In genomic region chr9:122213589-122214413, GRCh38 we compare ENCODE assay signal across 1 cellular context.
A peak's percentile ranks its signal among the peaks of the same experiment; 100 is the strongest.
TF ChIP-seq lines count a peak whose summit lies in the region.

No MANE protein-coding gene starts in this region.

TF ChIP-seq in K562, 482 proteins besides CTCF, POLR2A, EP300 and RAD21 (continued from another document and continues in another):
- TF ChIP-seq, protein P1, sequence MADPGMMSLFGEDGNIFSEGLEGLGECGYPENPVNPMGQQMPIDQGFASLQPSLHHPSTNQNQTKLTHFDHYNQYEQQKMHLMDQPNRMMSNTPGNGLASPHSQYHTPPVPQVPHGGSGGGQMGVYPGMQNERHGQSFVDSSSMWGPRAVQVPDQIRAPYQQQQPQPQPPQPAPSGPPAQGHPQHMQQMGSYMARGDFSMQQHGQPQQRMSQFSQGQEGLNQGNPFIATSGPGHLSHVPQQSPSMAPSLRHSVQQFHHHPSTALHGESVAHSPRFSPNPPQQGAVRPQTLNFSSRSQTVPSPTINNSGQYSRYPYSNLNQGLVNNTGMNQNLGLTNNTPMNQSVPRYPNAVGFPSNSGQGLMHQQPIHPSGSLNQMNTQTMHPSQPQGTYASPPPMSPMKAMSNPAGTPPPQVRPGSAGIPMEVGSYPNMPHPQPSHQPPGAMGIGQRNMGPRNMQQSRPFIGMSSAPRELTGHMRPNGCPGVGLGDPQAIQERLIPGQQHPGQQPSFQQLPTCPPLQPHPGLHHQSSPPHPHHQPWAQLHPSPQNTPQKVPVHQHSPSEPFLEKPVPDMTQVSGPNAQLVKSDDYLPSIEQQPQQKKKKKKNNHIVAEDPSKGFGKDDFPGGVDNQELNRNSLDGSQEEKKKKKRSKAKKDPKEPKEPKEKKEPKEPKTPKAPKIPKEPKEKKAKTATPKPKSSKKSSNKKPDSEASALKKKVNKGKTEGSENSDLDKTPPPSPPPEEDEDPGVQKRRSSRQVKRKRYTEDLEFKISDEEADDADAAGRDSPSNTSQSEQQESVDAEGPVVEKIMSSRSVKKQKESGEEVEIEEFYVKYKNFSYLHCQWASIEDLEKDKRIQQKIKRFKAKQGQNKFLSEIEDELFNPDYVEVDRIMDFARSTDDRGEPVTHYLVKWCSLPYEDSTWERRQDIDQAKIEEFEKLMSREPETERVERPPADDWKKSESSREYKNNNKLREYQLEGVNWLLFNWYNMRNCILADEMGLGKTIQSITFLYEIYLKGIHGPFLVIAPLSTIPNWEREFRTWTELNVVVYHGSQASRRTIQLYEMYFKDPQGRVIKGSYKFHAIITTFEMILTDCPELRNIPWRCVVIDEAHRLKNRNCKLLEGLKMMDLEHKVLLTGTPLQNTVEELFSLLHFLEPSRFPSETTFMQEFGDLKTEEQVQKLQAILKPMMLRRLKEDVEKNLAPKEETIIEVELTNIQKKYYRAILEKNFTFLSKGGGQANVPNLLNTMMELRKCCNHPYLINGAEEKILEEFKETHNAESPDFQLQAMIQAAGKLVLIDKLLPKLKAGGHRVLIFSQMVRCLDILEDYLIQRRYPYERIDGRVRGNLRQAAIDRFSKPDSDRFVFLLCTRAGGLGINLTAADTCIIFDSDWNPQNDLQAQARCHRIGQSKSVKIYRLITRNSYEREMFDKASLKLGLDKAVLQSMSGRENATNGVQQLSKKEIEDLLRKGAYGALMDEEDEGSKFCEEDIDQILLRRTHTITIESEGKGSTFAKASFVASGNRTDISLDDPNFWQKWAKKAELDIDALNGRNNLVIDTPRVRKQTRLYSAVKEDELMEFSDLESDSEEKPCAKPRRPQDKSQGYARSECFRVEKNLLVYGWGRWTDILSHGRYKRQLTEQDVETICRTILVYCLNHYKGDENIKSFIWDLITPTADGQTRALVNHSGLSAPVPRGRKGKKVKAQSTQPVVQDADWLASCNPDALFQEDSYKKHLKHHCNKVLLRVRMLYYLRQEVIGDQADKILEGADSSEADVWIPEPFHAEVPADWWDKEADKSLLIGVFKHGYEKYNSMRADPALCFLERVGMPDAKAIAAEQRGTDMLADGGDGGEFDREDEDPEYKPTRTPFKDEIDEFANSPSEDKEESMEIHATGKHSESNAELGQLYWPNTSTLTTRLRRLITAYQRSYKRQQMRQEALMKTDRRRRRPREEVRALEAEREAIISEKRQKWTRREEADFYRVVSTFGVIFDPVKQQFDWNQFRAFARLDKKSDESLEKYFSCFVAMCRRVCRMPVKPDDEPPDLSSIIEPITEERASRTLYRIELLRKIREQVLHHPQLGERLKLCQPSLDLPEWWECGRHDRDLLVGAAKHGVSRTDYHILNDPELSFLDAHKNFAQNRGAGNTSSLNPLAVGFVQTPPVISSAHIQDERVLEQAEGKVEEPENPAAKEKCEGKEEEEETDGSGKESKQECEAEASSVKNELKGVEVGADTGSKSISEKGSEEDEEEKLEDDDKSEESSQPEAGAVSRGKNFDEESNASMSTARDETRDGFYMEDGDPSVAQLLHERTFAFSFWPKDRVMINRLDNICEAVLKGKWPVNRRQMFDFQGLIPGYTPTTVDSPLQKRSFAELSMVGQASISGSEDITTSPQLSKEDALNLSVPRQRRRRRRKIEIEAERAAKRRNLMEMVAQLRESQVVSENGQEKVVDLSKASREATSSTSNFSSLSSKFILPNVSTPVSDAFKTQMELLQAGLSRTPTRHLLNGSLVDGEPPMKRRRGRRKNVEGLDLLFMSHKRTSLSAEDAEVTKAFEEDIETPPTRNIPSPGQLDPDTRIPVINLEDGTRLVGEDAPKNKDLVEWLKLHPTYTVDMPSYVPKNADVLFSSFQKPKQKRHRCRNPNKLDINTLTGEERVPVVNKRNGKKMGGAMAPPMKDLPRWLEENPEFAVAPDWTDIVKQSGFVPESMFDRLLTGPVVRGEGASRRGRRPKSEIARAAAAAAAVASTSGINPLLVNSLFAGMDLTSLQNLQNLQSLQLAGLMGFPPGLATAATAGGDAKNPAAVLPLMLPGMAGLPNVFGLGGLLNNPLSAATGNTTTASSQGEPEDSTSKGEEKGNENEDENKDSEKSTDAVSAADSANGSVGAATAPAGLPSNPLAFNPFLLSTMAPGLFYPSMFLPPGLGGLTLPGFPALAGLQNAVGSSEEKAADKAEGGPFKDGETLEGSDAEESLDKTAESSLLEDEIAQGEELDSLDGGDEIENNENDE (IDR thresholded peaks at IDR 0.05; ENCODE audit: low read depth, low read length), result no peak
- TF ChIP-seq MAZ (CRISPR knock-in tag; conservative IDR thresholded peaks at IDR 0.05 in 1 of 2, IDR thresholded peaks at IDR 0.05 in 1 of 2) (peak; percentile 62 to 84; a peak in 2 of 4 replicates), RBM17 (IDR thresholded peaks at IDR 0.05; ENCODE audit: borderline replicate concordance, low read depth, low read length) (no peak), SPI1 (IDR thresholded peaks at IDR 0.05; ENCODE audit: borderline replicate concordance, low read depth, low read length) (no peak), FOXM1 (IDR thresholded peaks at IDR 0.05; ENCODE audit: low read depth) (no peak), FOXM1 (CRISPR knock-in tag; IDR thresholded peaks at IDR 0.05; ENCODE audit: low read depth) (no peak), ZNF217 (CRISPR knock-in tag; IDR thresholded peaks at IDR 0.05) (no peak), CREBBP (IDR thresholded peaks at IDR 0.05; ENCODE audit: low read depth, low read length) (no peak), U2AF1 (optimal IDR thresholded peaks at IDR 0.05; ENCODE audit: low read depth, low read length) (peak; percentile 53), BHLHE40 (IDR thresholded peaks at IDR 0.05; ENCODE audit: low read length) (peak; percentile 42; the same call in 1 of the 2 replicates), CTBP1 (IDR thresholded peaks at IDR 0.05; ENCODE audit: borderline replicate concordance) (no peak), GTF2B (IDR thresholded peaks at IDR 0.05; ENCODE audit: extremely low read depth, insufficient read length) (no peak), RBM39 (optimal IDR thresholded peaks at IDR 0.05; ENCODE audit: low read depth, low read length) (no peak), CREB1 (IDR thresholded peaks at IDR 0.05) (peak; percentile 86), CREB1 (CRISPR knock-in tag; IDR thresholded peaks at IDR 0.05) (peak; percentile 79; the same call in 1 of the 2 replicates), RNF2 (IDR thresholded peaks at IDR 0.05) (peak; percentile 89), HMGN3 (IDR thresholded peaks at IDR 0.05; ENCODE audit: borderline replicate concordance, extremely low read depth, insufficient read length, low read depth, low read length) (no peak), MYC (IDR thresholded peaks at IDR 0.05; ENCODE audit: low read depth, low read length) (peak; percentile 77), MYC (CRISPR knock-in tag; IDR thresholded peaks at IDR 0.05; ENCODE audit: borderline replicate concordance, low read depth) (peak; percentile 79; the same call in 1 of the 2 replicates), ZNF79 (CRISPR knock-in tag; IDR thresholded peaks at IDR 0.05; ENCODE audit: low read depth) (no peak), ZC3H11A (IDR thresholded peaks at IDR 0.05; ENCODE audit: low read depth, low read length) (no peak), PHF20 (IDR thresholded peaks at IDR 0.05; ENCODE audit: partially characterized antibody) (no peak), EWSR1 (IDR thresholded peaks at IDR 0.05; ENCODE audit: borderline replicate concordance, low read depth, partially characterized antibody) (no peak), SRSF7 (optimal IDR thresholded peaks at IDR 0.05; ENCODE audit: low read depth, low read length) (no peak), KDM4B (IDR thresholded peaks at IDR 0.05; ENCODE audit: borderline replicate concordance in 2 of 2, low read depth in 1 of 2) (no peak), POLR2G (IDR thresholded peaks at IDR 0.05; ENCODE audit: low read depth, low read length) (peak; percentile 84), ZNF696 (CRISPR knock-in tag; conservative IDR thresholded peaks at IDR 0.05) (no peak), HNRNPLL (IDR thresholded peaks at IDR 0.05; ENCODE audit: low read depth, low read length, poor library complexity, severe bottlenecking) (peak; percentile 97), JUNB (CRISPR knock-in tag; conservative IDR thresholded peaks at IDR 0.05) (no peak), EP400 (IDR thresholded peaks at IDR 0.05) (peak; percentile 93), ERF (CRISPR knock-in tag; IDR thresholded peaks at IDR 0.05) (0 out of 2 replicates have a peak, but pooled peaks have one; percentile 16), ZNF431 (CRISPR knock-in tag; IDR thresholded peaks at IDR 0.05) (0 out of 2 replicates have a peak, but pooled peaks have one; percentile 52), CBFA2T3 (IDR thresholded peaks at IDR 0.05) (no peak), KAT7 (CRISPR knock-in tag; IDR thresholded peaks at IDR 0.05; ENCODE audit: borderline replicate concordance) (0 out of 2 replicates have a peak, but pooled peaks have one; percentile 44), NFIC (IDR thresholded peaks at IDR 0.05) (peak; percentile 67), CXXC5 (CRISPR knock-in tag; IDR thresholded peaks at IDR 0.05) (peak; percentile 89), NRF1 (conservative IDR thresholded peaks at IDR 0.05 in 1 of 2, IDR thresholded peaks at IDR 0.05 in 1 of 2) (peak; percentile 77 to 81), BCLAF1 (IDR thresholded peaks at IDR 0.05; ENCODE audit: borderline replicate concordance in 1 of 2, control insufficient read depth in 1 of 2, low read depth in 2 of 2, low read length in 1 of 2) (no peak), ZFP1 (CRISPR knock-in tag; IDR thresholded peaks at IDR 0.05) (no peak), WHSC1 (IDR thresholded peaks at IDR 0.05; ENCODE audit: low read length) (no peak), MNT (conservative IDR thresholded peaks at IDR 0.05) (peak; percentile 92 to 94), ZBTB1 (CRISPR knock-in tag; IDR thresholded peaks at IDR 0.05; ENCODE audit: borderline replicate concordance, low read depth) (peak; percentile 26; the same call in 1 of the 2 replicates), GATAD2B (IDR thresholded peaks at IDR 0.05; ENCODE audit: borderline replicate concordance) (no peak), TEAD1 (CRISPR knock-in tag; IDR thresholded peaks at IDR 0.05) (no peak), SMARCC2 (IDR thresholded peaks at IDR 0.05; ENCODE audit: low read depth) (no peak), ZSCAN32 (CRISPR knock-in tag; IDR thresholded peaks at IDR 0.05) (no peak)
